In genomic region chr3:189701934-189702693, GRCh38 we compare ENCODE assay signal across 33 cellular contexts.
DNase-seq lines count a peak whose midpoint lies in the region; ATAC-seq and TF ChIP-seq lines count a peak whose summit lies in the region.
"Had no signal": no experiment of that assay in that cellular context is flagged by ENCODE, and none has a peak within 500 bp of the region (broad histone marks: within the 10 kb centered on the region; RNA-seq: fewer than 3 reads in every experiment).

No MANE protein-coding gene starts in this region.

- H3K36me3 Mint-ChIP-seq in osteocyte (ENCODE audit: unreplicated experiment), result no peaks in the 10 kb centered on the region
- H3K36me3 Mint-ChIP-seq: CD8-positive, alpha-beta memory T cell; natural killer cell treated with Interleukin-12 subunit alpha and Interleukin-12 subunit beta and Interleukin-15 and Interleukin-18, amount 100 ng/mL, for 72 hours had no signal

- no peaks in the 10 kb centered on the region for H3K9me3 ChIP-seq in hepatocyte (ENCODE audit: low read depth)
- no peaks in the 10 kb centered on the region for H3K9me3 ChIP-seq in HAP-1
- H3K9me3 ChIP-seq in sigmoid colon, result no peaks in the 10 kb centered on the region
- H3K9me3 ChIP-seq: body of pancreas, esophagus squamous epithelium, heart right ventricle, lower lobe of right lung, pancreas, SJCRH30 had no signal

- H3K4me1 Mint-ChIP-seq in osteocyte (ENCODE audit: unreplicated experiment), result peaks cover 13% of the 10 kb centered on the region
- H3K4me1 Mint-ChIP-seq: activated naive CD8-positive, alpha-beta T cell treated with anti-CD3 and anti-CD28 coated beads, Interleukin-2, amount 50 U/mL, for 24 hours; B cell; CD8-positive, alpha-beta memory T cell; central memory CD8-positive, alpha-beta T cell had no signal

- H3K9me2 ChIP-seq in hepatocyte (replicated peaks; ENCODE audit: insufficient read depth), result no peaks in the 10 kb centered on the region

- no peak for TF ChIP-seq POLR2A in sigmoid colon (IDR thresholded peaks at IDR 0.05)

- H2AFZ ChIP-seq in hepatocyte, result peak overlapping the region; percentile 15

- H3K4me3 Mint-ChIP-seq in osteocyte (ENCODE audit: unreplicated experiment), result no peak overlapping the region
- H3K4me3 Mint-ChIP-seq: activated naive CD8-positive, alpha-beta T cell treated with anti-CD3 and anti-CD28 coated beads, Interleukin-2, amount 50 U/mL, for 24 hours; activated T-cell treated with anti-CD3 and anti-CD28 coated beads, Interleukin-2, amount 50 U/mL, for 24 hours; B cell; CD8-positive, alpha-beta memory T cell; central memory CD8-positive, alpha-beta T cell; natural killer cell treated with Interleukin-12 subunit alpha and Interleukin-12 subunit beta and Interleukin-15 and Interleukin-18, amount 100 ng/mL, for 72 hours had no signal

- H3K9me3 Mint-ChIP-seq in osteocyte (ENCODE audit: unreplicated experiment), result no peaks in the 10 kb centered on the region
- H3K9me3 Mint-ChIP-seq: activated naive CD8-positive, alpha-beta T cell treated with anti-CD3 and anti-CD28 coated beads, Interleukin-2, amount 50 U/mL, for 24 hours; activated T-cell treated with anti-CD3 and anti-CD28 coated beads, Interleukin-2, amount 50 U/mL, for 24 hours; CD8-positive, alpha-beta memory T cell; central memory CD8-positive, alpha-beta T cell; natural killer cell treated with Interleukin-12 subunit alpha and Interleukin-12 subunit beta and Interleukin-15 and Interleukin-18, amount 100 ng/mL, for 72 hours had no signal

- in situ Hi-C loops in HAP-1 (cut with MboI; ENCODE audit: low sequenced_read_pairs), result no loop called here

- H3K79me2 ChIP-seq in hepatocyte, result no peaks in the 10 kb centered on the region

- H3K4me1 ChIP-seq in hepatocyte (ENCODE audit: insufficient read depth) (peaks cover 13% of the 10 kb centered on the region), HAP-1 (no peaks in the 10 kb centered on the region), sigmoid colon (no peaks in the 10 kb centered on the region)
- H3K4me1 ChIP-seq: body of pancreas, heart right ventricle, lower lobe of right lung, pancreas, SJCRH30 had no signal

- intact Hi-C loops in sigmoid colon (cut with DNase I), result no loop called here

- WGBS in hepatocyte (ENCODE audit: low lambda C conversion rate, missing lambda C conversion rate), result 60% methylated on average over 2 of the region's 2 CpGs
- 90 to 93% methylated on average over 2 of the region's 2 CpGs for WGBS in sigmoid colon, 2 donors

- H3K36me3 ChIP-seq in hepatocyte (replicated peaks; ENCODE audit: insufficient read depth, low read depth) (no peaks in the 10 kb centered on the region), HAP-1 (replicated peaks) (no peaks in the 10 kb centered on the region), sigmoid colon (no peaks in the 10 kb centered on the region)
- H3K36me3 ChIP-seq: esophagus squamous epithelium, heart right ventricle, lower lobe of right lung, pancreas, SJCRH30 had no signal

- TF ChIP-seq CTCF in hepatocyte (IDR thresholded peaks at IDR 0.05; ENCODE audit: poor library complexity) (no peak), osteocyte (IDR thresholded peaks at IDR 0.05) (no peak), sigmoid colon (IDR thresholded peaks at IDR 0.05) (no peak)

- peak overlapping the region; percentile 2 for H3K27ac Mint-ChIP-seq in osteocyte (ENCODE audit: unreplicated experiment)
- H3K27ac Mint-ChIP-seq: activated naive CD8-positive, alpha-beta T cell treated with anti-CD3 and anti-CD28 coated beads, Interleukin-2, amount 50 U/mL, for 24 hours; activated T-cell treated with anti-CD3 and anti-CD28 coated beads, Interleukin-2, amount 50 U/mL, for 24 hours; B cell; natural killer cell treated with Interleukin-12 subunit alpha and Interleukin-12 subunit beta and Interleukin-15 and Interleukin-18, amount 100 ng/mL, for 72 hours had no signal

- no peak overlapping the region for H3K4me2 ChIP-seq in hepatocyte

- H3K27me3 Mint-ChIP-seq in osteocyte (ENCODE audit: unreplicated experiment), result no peaks in the 10 kb centered on the region
- H3K27me3 Mint-ChIP-seq: B cell had no signal

- no peak for TF ChIP-seq EP300 in sigmoid colon (IDR thresholded peaks at IDR 0.05)

- no peak overlapping the region for H3K4me3 ChIP-seq in hepatocyte
- H3K4me3 ChIP-seq in HAP-1, result no peak overlapping the region
- no peak overlapping the region for H3K4me3 ChIP-seq in sigmoid colon
- H3K4me3 ChIP-seq: body of pancreas, esophagus squamous epithelium, GM12878, heart right ventricle, lower lobe of right lung, pancreas, SJCRH30 had no signal

- no peak for ATAC-seq in GM21529 (IDR thresholded peaks at IDR 0.05; ENCODE audit: unreplicated experiment)
- ATAC-seq: activated naive CD8-positive, alpha-beta T cell treated with anti-CD3 and anti-CD28 coated beads, Interleukin-2, amount 50 U/mL, for 24 hours; body of pancreas; GM12878; heart right ventricle; lower lobe of right lung; natural killer cell treated with Interleukin-12 subunit alpha and Interleukin-12 subunit beta and Interleukin-15 and Interleukin-18, amount 100 ng/mL, for 72 hours; pancreas; stimulated activated naive CD8-positive, alpha-beta T cell treated with anti-CD3 and anti-CD28 coated beads, Interleukin-15, Interleukin-2, amounts not matched to agents 100 U/mL and 50 U/mL, for 24 hours had no signal

- H3K27me3 ChIP-seq in hepatocyte (no peaks in the 10 kb centered on the region), HAP-1 (ENCODE audit: low read depth) (no peaks in the 10 kb centered on the region), sigmoid colon (no peaks in the 10 kb centered on the region)
- H3K27me3 ChIP-seq: body of pancreas, esophagus squamous epithelium, pancreas, SJCRH30 had no signal

- DNase-seq in ELF-1 (ENCODE audit: low read depth, low spot score) (peak; percentile 64), M059J (ENCODE audit: low read depth) (peak; percentile 55), hepatocyte (ENCODE audit: low spot score) (no peak), osteocyte (ENCODE audit: extremely low spot score, unreplicated experiment) (no peak), HAP-1 (ENCODE audit: low spot score in 2 of 2) (no peak), sigmoid colon (no peak)
- DNase-seq: activated CD4-positive, alpha-beta T cell treated with anti-CD3 and anti-CD28 coated beads, Interleukin-2, amount 50 U/mL, for 1 hour; activated gamma-delta T cell treated with Interleukin-2 at 50 U/mL for 16 hours; activated naive CD8-positive, alpha-beta T cell treated with anti-CD3 and anti-CD28 coated beads, Interleukin-2, amount 50 U/mL, for 24 hours; activated T-cell treated with anti-CD3 and anti-CD28 coated beads, Interleukin-2, amount 50 U/mL, for 24 hours; body of pancreas; CD8-positive, alpha-beta memory T cell; DMS153; esophagus squamous epithelium; foreskin melanocyte; heart right ventricle; Kasumi-1; kidney glomerular epithelial cell; lower lobe of right lung; NCI-H2107; NCI-H446 treated with DMSO at 0.1 percent for 48 hours; NCI-H82; pancreas; retina; SJCRH30; small intestine; stimulated activated naive CD8-positive, alpha-beta T cell treated with anti-CD3 and anti-CD28 coated beads, Interleukin-15, Interleukin-2, amounts not matched to agents 100 U/mL and 50 U/mL, for 24 hours; T1000 had no signal

- H4K20me1 ChIP-seq in hepatocyte (ENCODE audit: insufficient read depth, poor library complexity, severe bottlenecking), result no peaks in the 10 kb centered on the region

- H3K27ac ChIP-seq in hepatocyte (no peak overlapping the region), sigmoid colon (no peak overlapping the region)
- H3K27ac ChIP-seq: body of pancreas, heart right ventricle, lower lobe of right lung, pancreas, SJCRH30 had no signal

Comparison
In these comparisons a context has a peak if more than half of its experiments do, and no peak if none do; other contexts are left out.
1. DNase-seq: peak in ELF-1 (single experiment) and M059J (single experiment); none in hepatocyte (single experiment), osteocyte (single experiment), HAP-1 (0 of 2) and sigmoid colon (single experiment).